Comparison of ENCODE assay signal across 7 cellular contexts in genomic region chr10:24873281-24873683, GRCh38.
A peak's percentile ranks its signal among the peaks of the same experiment; 100 is the strongest.
DNase-seq lines count a peak whose midpoint lies in the region; ATAC-seq, FAIRE-seq and TF ChIP-seq lines count a peak whose summit lies in the region.

No MANE protein-coding gene starts in this region.

- TF ChIP-seq POLR2A in upper lobe of left lung (IDR thresholded peaks at IDR 0.05), result no peak

- H3K27me3 ChIP-seq in bronchial epithelial cell (ENCODE audit: control insufficient read depth, insufficient read depth, low read length) (no peaks in the 10 kb centered on the region), layer of hippocampus (ENCODE audit: control insufficient read depth, insufficient read depth, low read length) (no peaks in the 10 kb centered on the region), upper lobe of left lung (no peaks in the 10 kb centered on the region)

- WGBS in upper lobe of left lung, 2 donors, result 49 to 52% methylated on average over 4 of the region's 4 CpGs

- DNase-seq in MV-4-11 (lab: John Stamatoyannopoulos, UW), result peak; percentile 92
- DNase-seq in bronchial epithelial cell (ENCODE audit: low read depth), result peak; percentile 96
- no peak for DNase-seq in upper lobe of left lung
- no peak for DNase-seq in GM13977 (ENCODE audit: low spot score)
- no peak for DNase-seq in activated CD4-positive, alpha-beta memory T cell treated with anti-CD3 and anti-CD28 coated beads, Interleukin-2, amount 10 ng/mL, durations not matched to agents 7 days and 5 days

- H3K9me3 ChIP-seq in upper lobe of left lung, result no peaks in the 10 kb centered on the region

- peaks cover 12% of the 10 kb centered on the region for H3K4me1 Mint-ChIP-seq in activated CD4-positive, alpha-beta memory T cell treated with anti-CD3 and anti-CD28 coated beads, Interleukin-2, amount 10 ng/mL, durations not matched to agents 7 days and 5 days

- H3K36me3 ChIP-seq in bronchial epithelial cell (ENCODE audit: control insufficient read depth, insufficient read depth, low read length) (no peaks in the 10 kb centered on the region), upper lobe of left lung (no peaks in the 10 kb centered on the region)

- H3K27ac ChIP-seq in layer of hippocampus (ENCODE audit: low read depth, low read length) (peak overlapping the region; percentile 36), upper lobe of left lung (peak overlapping the region in 3 of 4 donors; percentile 30 to 52 (median 40))

- TF ChIP-seq EP300 in upper lobe of left lung (IDR thresholded peaks at IDR 0.05), result no peak

- no peak overlapping the region for H3K27ac Mint-ChIP-seq in activated CD4-positive, alpha-beta memory T cell treated with anti-CD3 and anti-CD28 coated beads, Interleukin-2, amount 10 ng/mL, durations not matched to agents 7 days and 5 days

- CTCF ChIA-PET in activated CD4-positive, alpha-beta memory T cell treated with anti-CD3 and anti-CD28 coated beads, Interleukin-2, amount 10 ng/mL, durations not matched to agents 7 days and 5 days (lab: Charles Lee), result interaction anchor here (0.7 kb wide), 1 partner anchor 20 kb away, joined by 3 read pairs; no protein-coding TSS in a partner anchor

- in situ Hi-C loops in GM13977 (cut with MboI; ENCODE audit: low pct_unique_long_range_greater_than_20kb, low sequenced_read_pairs, unreplicated experiment), result no loop called here

- no peak overlapping the region for H3K4me3 Mint-ChIP-seq in activated CD4-positive, alpha-beta memory T cell treated with anti-CD3 and anti-CD28 coated beads, Interleukin-2, amount 10 ng/mL, durations not matched to agents 7 days and 5 days

- TF ChIP-seq CTCF in bronchial epithelial cell (IDR thresholded peaks at IDR 0.05; ENCODE audit: insufficient read depth, low read length, severe bottlenecking), result no peak
- no peak for TF ChIP-seq CTCF in upper lobe of left lung (IDR thresholded peaks at IDR 0.05)
- TF ChIP-seq CTCF in GM13977 (IDR thresholded peaks at IDR 0.05; ENCODE audit: extremely low read depth, insufficient read depth, missing control alignments), result no peak

- ATAC-seq in upper lobe of left lung (ENCODE audit: low FRiP score in 2 of 2), result peak; percentile 70 to 90
- ATAC-seq in HG02870 (IDR thresholded peaks at IDR 0.05; ENCODE audit: unreplicated experiment), result no peak

- peaks cover 19% of the 10 kb centered on the region for H3K9me3 Mint-ChIP-seq in activated CD4-positive, alpha-beta memory T cell treated with anti-CD3 and anti-CD28 coated beads, Interleukin-2, amount 10 ng/mL, durations not matched to agents 7 days and 5 days

- FAIRE-seq in bronchial epithelial cell (lab: Jason Lieb, UNC), result peak; percentile 97

- no peaks in the 10 kb centered on the region for H3K27me3 Mint-ChIP-seq in activated CD4-positive, alpha-beta memory T cell treated with anti-CD3 and anti-CD28 coated beads, Interleukin-2, amount 10 ng/mL, durations not matched to agents 7 days and 5 days

- peaks cover 6% of the 10 kb centered on the region for H3K36me3 Mint-ChIP-seq in activated CD4-positive, alpha-beta memory T cell treated with anti-CD3 and anti-CD28 coated beads, Interleukin-2, amount 10 ng/mL, durations not matched to agents 7 days and 5 days (ENCODE audit: low read depth)

- H3K4me1 ChIP-seq in upper lobe of left lung, result peaks cover 0 to 7% (median 2%) of the 10 kb centered on the region in 4 donors

- H3K4me3 ChIP-seq in bronchial epithelial cell (ENCODE audit: low read depth, low read length), result no peak overlapping the region
- no peak overlapping the region for H3K4me3 ChIP-seq in upper lobe of left lung

- POLR2A ChIA-PET in activated CD4-positive, alpha-beta memory T cell treated with anti-CD3 and anti-CD28 coated beads, Interleukin-2, amount 10 ng/mL, durations not matched to agents 7 days and 5 days (lab: Charles Lee), result no interaction called here

Comparison
In these comparisons a context has a peak if more than half of its experiments do, and no peak if none do; other contexts are left out.
1. DNase-seq: peak in MV-4-11 (single experiment) and bronchial epithelial cell (single experiment); none in upper lobe of left lung (0 of 2), GM13977 (single experiment) and activated CD4-positive, alpha-beta memory T cell treated with anti-CD3 and anti-CD28 coated beads, Interleukin-2, amount 10 ng/mL, durations not matched to agents 7 days and 5 days (single experiment).